ENCODE assay signal across 8 cellular contexts in the genomic region with DNA sequence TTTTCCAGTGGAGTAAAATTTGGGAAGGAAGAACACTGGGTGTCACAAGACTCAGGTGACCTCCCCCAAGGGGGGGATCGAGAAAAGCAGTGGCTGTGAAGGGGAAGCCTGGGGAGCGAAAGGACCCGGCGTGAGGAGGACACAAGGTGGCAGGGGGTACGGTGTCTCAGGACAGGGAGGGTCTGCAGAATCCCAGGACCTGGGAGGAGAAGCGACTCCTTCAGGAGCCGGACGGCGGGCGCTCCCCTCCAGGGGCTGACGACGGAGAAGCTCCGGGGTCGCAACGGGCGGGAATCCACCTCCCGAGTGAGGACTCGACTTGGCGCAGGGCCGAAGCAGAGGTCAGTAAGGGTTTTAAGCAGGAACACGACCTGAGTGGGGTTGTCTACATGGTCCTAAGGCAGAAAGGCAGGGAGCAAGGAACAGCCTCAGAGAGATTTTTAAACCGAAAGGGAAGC. TPM values are rescaled to one million over a fixed set of nuclear protein-coding genes. Genes with fewer than 3 reads are reported as not detected.
A peak's percentile ranks its signal among the peaks of the same experiment; 100 is the strongest.
DNase-seq lines count a peak whose midpoint lies in the region; ATAC-seq and TF ChIP-seq lines count a peak whose summit lies in the region.

No MANE protein-coding gene starts in this region.

- no peaks in the 10 kb centered on the region for H3K9me2 ChIP-seq in DOHH2 (replicated peaks; ENCODE audit: control insufficient read depth, low read length)

- H3K4me3 ChIP-seq in DOHH2 (ENCODE audit: low read length) (peak overlapping the region; percentile 86), HEK293 (ENCODE audit: low read depth, low read length) (peak overlapping the region; percentile 81)

- ATAC-seq in T-helper 17 cell: peak; percentile 27
- ATAC-seq in esophagus mucosa: peak; percentile 7
- ATAC-seq in naive thymus-derived CD8-positive, alpha-beta T cell: peak; percentile 12 to 26
- ATAC-seq in GM18868 (IDR thresholded peaks at IDR 0.05; ENCODE audit: unreplicated experiment): no peak

- H3K27ac ChIP-seq in DOHH2 (ENCODE audit: low read depth, low read length) (peak overlapping the region; percentile 4), HEK293 (ENCODE audit: extremely low read depth, low read depth, low read length) (peak overlapping the region; percentile 34; the same call in 1 of the 2 replicates)

- H3K4me3 Mint-ChIP-seq in T-helper 17 cell: peak overlapping the region; percentile 97
- H3K4me3 Mint-ChIP-seq in naive thymus-derived CD8-positive, alpha-beta T cell: peak overlapping the region; percentile 87 to 99 (median 96)

- peaks cover 18% of the 10 kb centered on the region for H3K36me3 ChIP-seq in DOHH2 (ENCODE audit: control insufficient read depth, low read length)
- H3K36me3 ChIP-seq in HEK293 (ENCODE audit: control insufficient read depth in 2 of 2, insufficient read depth in 1 of 2, low read length in 2 of 2): peaks cover 21 to 29% of the 10 kb centered on the region in 2 experiments

- H3K4me1 Mint-ChIP-seq in T-helper 17 cell: peaks cover 20% of the 10 kb centered on the region
- peaks cover 13 to 54% (median 35%) of the 10 kb centered on the region in 4 donors for H3K4me1 Mint-ChIP-seq in naive thymus-derived CD8-positive, alpha-beta T cell

- H4K20me1 ChIP-seq in DOHH2 (ENCODE audit: control insufficient read depth, insufficient read depth, low read depth, low read length): no peaks in the 10 kb centered on the region

- intact Hi-C loops in posterior vena cava (cut with DNase I): no loop called here

- H3K4me2 ChIP-seq in DOHH2 (ENCODE audit: low read length): peak overlapping the region; percentile 84

- TF ChIP-seq CTCF in DOHH2 (IDR thresholded peaks at IDR 0.05; ENCODE audit: low read depth, low read length, poor library complexity, severe bottlenecking): no peak
- TF ChIP-seq CTCF in HEK293 (tag by site-specific recombination; IDR thresholded peaks at IDR 0.05): no peak

- no peaks in the 10 kb centered on the region for H3K27me3 ChIP-seq in DOHH2 (ENCODE audit: control insufficient read depth, low read length)

- H3K9me3 Mint-ChIP-seq in naive thymus-derived CD8-positive, alpha-beta T cell: peaks cover 0 to 6% (median 0%) of the 10 kb centered on the region in 9 donors

- H3K4me1 ChIP-seq in DOHH2 (ENCODE audit: control insufficient read depth, low read length) (peaks cover 14% of the 10 kb centered on the region), HEK293 (ENCODE audit: control insufficient read depth, insufficient read depth, low read length) (peaks cover 6% of the 10 kb centered on the region)

- peaks cover 12% of the 10 kb centered on the region for H3K9me3 ChIP-seq in DOHH2 (ENCODE audit: control insufficient read depth, insufficient read depth, low read length)
- H3K9me3 ChIP-seq in HEK293 (ENCODE audit: control insufficient read depth, insufficient read depth, low read depth, low read length): no peaks in the 10 kb centered on the region
- H3K9me3 ChIP-seq in T-helper 17 cell (ENCODE audit: control insufficient read depth, low read length, poor library complexity, severe bottlenecking): no peaks in the 10 kb centered on the region

- peaks cover 6% of the 10 kb centered on the region for H3K79me2 ChIP-seq in DOHH2 (ENCODE audit: control insufficient read depth, low read length)

- CTCF ChIA-PET in HEK293 (lab: Yijun Ruan, JAX): no interaction called here

- peak overlapping the region; percentile 96 for H3K27ac Mint-ChIP-seq in T-helper 17 cell
- peak overlapping the region; percentile 93 to 100 (median 98) for H3K27ac Mint-ChIP-seq in naive thymus-derived CD8-positive, alpha-beta T cell

- no peaks in the 10 kb centered on the region for H3K27me3 Mint-ChIP-seq in T-helper 17 cell
- H3K27me3 Mint-ChIP-seq in naive thymus-derived CD8-positive, alpha-beta T cell: no peaks in the 10 kb centered on the region

- H3F3A ChIP-seq in DOHH2 (ENCODE audit: control insufficient read depth, insufficient read depth): no peaks in the 10 kb centered on the region

- POLR2A ChIA-PET in HEK293 (lab: Yijun Ruan, JAX): interaction anchor here (0.7 to 1.7 kb wide), 3 partner anchors 11 to 18 kb away, joined by 6 to 16 read pairs (median 9); a partner anchor contains a TSS
- POLR2A ChIA-PET in naive thymus-derived CD8-positive, alpha-beta T cell (lab: Charles Lee): interaction anchor here (0.6 to 3.9 kb wide), 7 partner anchors 9 to 123 kb away, joined by 3 to 56 read pairs (median 3); a partner anchor contains a TSS

- H3K36me3 Mint-ChIP-seq in T-helper 17 cell (ENCODE audit: low read depth): peaks cover 23% of the 10 kb centered on the region
- H3K36me3 Mint-ChIP-seq in naive thymus-derived CD8-positive, alpha-beta T cell: peaks cover 13 to 41% (median 25%) of the 10 kb centered on the region in 3 donors

- DNase-seq in T-helper 17 cell (no peak), posterior vena cava (ENCODE audit: low spot score) (no peak), HCEC 1CT (no peak)
- DNase-seq in naive thymus-derived CD8-positive, alpha-beta T cell: peak in 1 of 10 donors; percentile 13

TF ChIP-seq in HEK293, 187 proteins besides CTCF, POLR2A, EP300 and RAD21:
- TF ChIP-seq ZNF214 (tag by site-specific recombination; IDR thresholded peaks at IDR 0.05; ENCODE audit: borderline replicate concordance): no peak
- TF ChIP-seq ZNF341 (tag by site-specific recombination; IDR thresholded peaks at IDR 0.05; ENCODE audit: low read depth): 0 out of 2 replicates have a peak, but pooled peaks have one; percentile 34
- no peak for TF ChIP-seq ZFP41 (tag by site-specific recombination; IDR thresholded peaks at IDR 0.05; ENCODE audit: borderline replicate concordance)

RNA-seq across cellular contexts. Expression of a gene that starts 0.5 kb away (rescaled TPM):
- total RNA-seq in T-helper 17 cell (10 to 100 TPM; 18.9 to 21.2 TPM), esophagus mucosa (7.9 TPM), posterior vena cava (10 to 100 TPM; 12.0 to 14.4 TPM)
- 10 to 100 TPM; 45.7 to 46.6 TPM for total RNA-seq in naive thymus-derived CD8-positive, alpha-beta T cell
- polyA plus RNA-seq in naive thymus-derived CD8-positive, alpha-beta T cell: 10 to 100 TPM; 10.2 to 19.8 (median 12.8) TPM

RNA-seq across cellular contexts. Expression of a gene that starts 19.0 kb away (rescaled TPM):
- total RNA-seq in T-helper 17 cell (100 to 1,000 TPM; 173 to 180 TPM), esophagus mucosa (168 TPM), posterior vena cava (100 to 1,000 TPM; 164 to 207 TPM)
- 100 to 1,000 TPM; 184 TPM for total RNA-seq in naive thymus-derived CD8-positive, alpha-beta T cell
- polyA plus RNA-seq in naive thymus-derived CD8-positive, alpha-beta T cell: 100 to 1,000 TPM; 148 to 174 (median 170) TPM

RNA-seq across cellular contexts. Expression of a gene that starts 31.2 kb away (rescaled TPM):
- total RNA-seq in T-helper 17 cell (1 to 10 TPM; 2.0 to 3.9 TPM), esophagus mucosa (5.7 TPM), posterior vena cava (10 to 100 TPM in 1 of 2 donors, 1 to 10 TPM in 1; 9.6 to 11.2 TPM)
- 10 to 100 TPM; 15.5 to 16.7 TPM for total RNA-seq in naive thymus-derived CD8-positive, alpha-beta T cell
- 1 to 10 TPM; 2.3 to 6.7 (median 4.9) TPM for polyA plus RNA-seq in naive thymus-derived CD8-positive, alpha-beta T cell
